In genomic region chr5:62333250-62333800, GRCh38 we compare ENCODE assay signal across 18 cellular contexts. TPM values are rescaled to one million over a fixed set of nuclear protein-coding genes. Genes with fewer than 3 reads are reported as not detected.
DNase-seq lines count a peak whose midpoint lies in the region; ATAC-seq and TF ChIP-seq lines count a peak whose summit lies in the region.
"Had no signal": no experiment of that assay in that cellular context is flagged by ENCODE, and none has a peak within 500 bp of the region (broad histone marks: within the 10 kb centered on the region; RNA-seq: fewer than 3 reads in every experiment).

No MANE protein-coding gene starts in this region.

- TF ChIP-seq CTCF in Panc1 (IDR thresholded peaks at IDR 0.05), result no peak
- TF ChIP-seq CTCF in nephron progenitor cell (IDR thresholded peaks at IDR 0.05), result no peak
- TF ChIP-seq CTCF in Peyer's patch (IDR thresholded peaks at IDR 0.05), result no peak

- no TSS peak for BruUV-seq in Panc1 (replicated peaks; lab: Mats Ljungman, UMichigan)

- peak; percentile 38; the same call in 1 of the 2 replicates for ATAC-seq in Panc1

- no peaks in the 10 kb centered on the region for H3K27me3 Mint-ChIP-seq in activated naive CD4-positive, alpha-beta T cell treated with anti-CD3 and anti-CD28 coated beads, Interleukin-2, amount 50 U/mL, for 24 hours
- H3K27me3 Mint-ChIP-seq in activated naive CD4-positive, alpha-beta T cell treated with anti-CD3 and anti-CD28 coated beads, Interleukin-2, amount 10 ng/mL, durations not matched to agents 7 days and 5 days, result no peaks in the 10 kb centered on the region
- no peaks in the 10 kb centered on the region for H3K27me3 Mint-ChIP-seq in nephron progenitor cell (ENCODE audit: low read depth, poor library complexity)
- H3K27me3 Mint-ChIP-seq: dendritic cell treated with granulocyte-macrophage colony-stimulating factor and Interleukin-4, amounts not matched to agents 40 ng/mL and 50 ng/mL, for 4 days had no signal

- H3K9me3 ChIP-seq in Panc1 (ENCODE audit: control insufficient read depth, insufficient read depth, low read depth, low read length), result no peaks in the 10 kb centered on the region
- no peaks in the 10 kb centered on the region for H3K9me3 ChIP-seq in Peyer's patch
- H3K9me3 ChIP-seq: HAP-1, stomach had no signal

- DNase-seq in activated naive CD4-positive, alpha-beta T cell treated with anti-CD3 and anti-CD28 coated beads, Interleukin-2, amount 10 ng/mL, durations not matched to agents 7 days and 5 days, result no peak
- no peak for DNase-seq in Panc1 (ENCODE audit: low read depth, low spot score)
- no peak for DNase-seq in nephron progenitor cell
- DNase-seq in posterior vena cava (ENCODE audit: low spot score), result no peak
- no peak for DNase-seq in NOMO-1 treated with dmso at 0.1 percent for 144 hours (lab: John Stamatoyannopoulos, UW; ENCODE audit: unreplicated experiment)
- DNase-seq in Peyer's patch, result no peak
- DNase-seq: activated gamma-delta T cell; NCI-H1930; NCI-H446 treated with DMSO at 0.1 percent for 48 hours; NK-92 treated with Interleukin-12 subunit alpha and Interleukin-12 subunit beta, amount 100 ng/mL, for 24 hours; stimulated activated CD4-positive, alpha-beta T cell treated with anti-CD3 and anti-CD28 coated beads, Interleukin-1b, Interleukin-23, amount 100 ng/mL, for 48 hours; stomach; SW 1271 had no signal

- H3K9me3 Mint-ChIP-seq in activated naive CD4-positive, alpha-beta T cell treated with anti-CD3 and anti-CD28 coated beads, Interleukin-2, amount 50 U/mL, for 24 hours, result no peaks in the 10 kb centered on the region
- no peaks in the 10 kb centered on the region for H3K9me3 Mint-ChIP-seq in activated naive CD4-positive, alpha-beta T cell treated with anti-CD3 and anti-CD28 coated beads, Interleukin-2, amount 10 ng/mL, durations not matched to agents 7 days and 5 days
- no peaks in the 10 kb centered on the region for H3K9me3 Mint-ChIP-seq in nephron progenitor cell
- H3K9me3 Mint-ChIP-seq: dendritic cell treated with granulocyte-macrophage colony-stimulating factor and Interleukin-4, amounts not matched to agents 40 ng/mL and 50 ng/mL, for 4 days had no signal

- no peaks in the 10 kb centered on the region for H3K27me3 ChIP-seq in Panc1 (ENCODE audit: control insufficient read depth, insufficient read depth, low read length)
- H3K27me3 ChIP-seq in Peyer's patch, result no peaks in the 10 kb centered on the region
- H3K27me3 ChIP-seq: stomach had no signal

- H3K36me3 ChIP-seq in Panc1 (ENCODE audit: control insufficient read depth, insufficient read depth, low read length), result no peaks in the 10 kb centered on the region
- peaks cover 0 to 5% (median 0%) of the 10 kb centered on the region in 3 donors for H3K36me3 ChIP-seq in Peyer's patch
- H3K36me3 ChIP-seq: HAP-1 had no signal

- intact Hi-C loops in Panc1 (cut with micrococcal nuclease; ENCODE audit: unreplicated experiment), result no loop called here
- intact Hi-C loops in posterior vena cava (cut with DNase I), result no loop called here

- no peak overlapping the region for H3K4me3 Mint-ChIP-seq in activated naive CD4-positive, alpha-beta T cell treated with anti-CD3 and anti-CD28 coated beads, Interleukin-2, amount 50 U/mL, for 24 hours
- H3K4me3 Mint-ChIP-seq in activated naive CD4-positive, alpha-beta T cell treated with anti-CD3 and anti-CD28 coated beads, Interleukin-2, amount 10 ng/mL, durations not matched to agents 7 days and 5 days, result no peak overlapping the region
- no peak overlapping the region for H3K4me3 Mint-ChIP-seq in nephron progenitor cell
- H3K4me3 Mint-ChIP-seq: dendritic cell treated with granulocyte-macrophage colony-stimulating factor and Interleukin-4, amounts not matched to agents 40 ng/mL and 50 ng/mL, for 4 days had no signal

- H3K4me3 ChIP-seq in Panc1 (ENCODE audit: low read depth in 2 of 2, low read length in 2 of 2) (no peak overlapping the region), Peyer's patch (no peak overlapping the region)
- H3K4me3 ChIP-seq: HAP-1, stomach had no signal

- CTCF ChIA-PET in activated naive CD4-positive, alpha-beta T cell treated with anti-CD3 and anti-CD28 coated beads, Interleukin-2, amount 10 ng/mL, durations not matched to agents 7 days and 5 days (lab: Charles Lee), result interaction anchor here (1.0 kb wide), 2 partner anchors 8 to 18 kb away, joined by 3 read pairs; no protein-coding TSS in a partner anchor
- CTCF ChIA-PET in Panc1 (lab: Charles Lee), result no interaction called here

- peak overlapping the region; percentile 91 for H3K27ac Mint-ChIP-seq in activated naive CD4-positive, alpha-beta T cell treated with anti-CD3 and anti-CD28 coated beads, Interleukin-2, amount 50 U/mL, for 24 hours
- no peak overlapping the region for H3K27ac Mint-ChIP-seq in activated naive CD4-positive, alpha-beta T cell treated with anti-CD3 and anti-CD28 coated beads, Interleukin-2, amount 10 ng/mL, durations not matched to agents 7 days and 5 days
- peak overlapping the region; percentile 74 for H3K27ac Mint-ChIP-seq in nephron progenitor cell
- H3K27ac Mint-ChIP-seq: dendritic cell treated with granulocyte-macrophage colony-stimulating factor and Interleukin-4, amounts not matched to agents 40 ng/mL and 50 ng/mL, for 4 days had no signal

- POLR2A ChIA-PET in Panc1 (lab: Charles Lee), result no interaction called here

- H3K27ac ChIP-seq in Panc1 (ENCODE audit: low read length) (no peak overlapping the region), cingulate gyrus (ENCODE audit: low read depth, low read length) (peak overlapping the region; percentile 26), Peyer's patch (no peak overlapping the region)
- H3K27ac ChIP-seq: epithelial cell of prostate, stomach had no signal

- H3K36me3 Mint-ChIP-seq in activated naive CD4-positive, alpha-beta T cell treated with anti-CD3 and anti-CD28 coated beads, Interleukin-2, amount 50 U/mL, for 24 hours, result peaks cover 4% of the 10 kb centered on the region
- H3K36me3 Mint-ChIP-seq in activated naive CD4-positive, alpha-beta T cell treated with anti-CD3 and anti-CD28 coated beads, Interleukin-2, amount 10 ng/mL, durations not matched to agents 7 days and 5 days, result peaks cover 26% of the 10 kb centered on the region
- H3K36me3 Mint-ChIP-seq in nephron progenitor cell (ENCODE audit: low read depth), result peaks cover 22% of the 10 kb centered on the region

- in situ Hi-C loops in Panc1 (cut with HindIII; ENCODE audit: low pct_unique_long_range_greater_than_20kb, low sequenced_read_pairs), result no loop called here

- no peak for TF ChIP-seq POLR2A in Peyer's patch (IDR thresholded peaks at IDR 0.05)

- H3K4me1 ChIP-seq in Panc1 (ENCODE audit: control insufficient read depth, insufficient read depth, low read length) (no peaks in the 10 kb centered on the region), Peyer's patch (peaks cover 0 to 11% (median 0%) of the 10 kb centered on the region in 4 donors)

- peaks cover 80% of the 10 kb centered on the region for H3K4me1 Mint-ChIP-seq in activated naive CD4-positive, alpha-beta T cell treated with anti-CD3 and anti-CD28 coated beads, Interleukin-2, amount 50 U/mL, for 24 hours
- peaks cover 30% of the 10 kb centered on the region for H3K4me1 Mint-ChIP-seq in activated naive CD4-positive, alpha-beta T cell treated with anti-CD3 and anti-CD28 coated beads, Interleukin-2, amount 10 ng/mL, durations not matched to agents 7 days and 5 days
- H3K4me1 Mint-ChIP-seq in nephron progenitor cell, result peaks cover 27% of the 10 kb centered on the region

RNA-seq across cellular contexts. Expression of gene KIF2A, which starts 27.3 kb away (rescaled TPM):
- total RNA-seq in Panc1 (2021; ENCODE audit: unreplicated experiment), result 58.9 TPM
- polyA plus RNA-seq in Panc1 (2012; ENCODE audit: insufficient read length), result 33.6 TPM
- 10 to 100 TPM; 32.3 to 40.2 TPM for total RNA-seq in posterior vena cava
- 10 to 100 TPM; 38.3 to 71.8 (median 41.6) TPM for total RNA-seq in Peyer's patch
